Comparison of ENCODE assay signal across 13 cellular contexts in the genomic region with DNA sequence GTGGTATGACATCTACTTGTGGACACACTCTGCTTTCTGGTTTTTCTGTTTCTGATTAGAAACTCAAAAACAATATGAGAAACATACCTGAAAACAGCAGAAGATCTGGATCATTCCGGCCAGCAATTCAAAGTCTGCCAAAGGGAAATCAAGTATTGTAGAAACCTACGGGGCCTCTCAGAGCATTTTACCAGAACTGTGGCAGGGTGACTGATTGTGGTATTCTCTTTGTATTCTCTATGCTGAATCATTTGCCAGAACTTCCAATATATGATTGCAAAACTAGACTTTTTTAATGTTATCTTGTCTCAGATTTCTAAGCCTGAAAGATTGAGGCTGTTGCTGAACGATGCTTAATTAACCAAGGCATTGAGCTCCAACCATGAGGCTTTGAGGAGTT. TPM values are rescaled to one million over a fixed set of nuclear protein-coding genes. Genes with fewer than 3 reads are reported as not detected.
DNase-seq lines count a peak whose midpoint lies in the region; ATAC-seq and FAIRE-seq lines count a peak whose summit lies in the region.
"Had no signal": no experiment of that assay in that cellular context is flagged by ENCODE, and none has a peak within 500 bp of the region (broad histone marks: within the 10 kb centered on the region; RNA-seq: fewer than 3 reads in every experiment).

No MANE protein-coding gene starts in this region.

- peaks cover 1% of the 10 kb centered on the region for H3K36me3 Mint-ChIP-seq in activated CD4-positive, alpha-beta memory T cell treated with anti-CD3 and anti-CD28 coated beads for 36 hours
- no peaks in the 10 kb centered on the region for H3K36me3 Mint-ChIP-seq in activated CD4-positive, alpha-beta memory T cell treated with anti-CD3 and anti-CD28 coated beads, Interleukin-2, amount 10 ng/mL, durations not matched to agents 7 days and 5 days (ENCODE audit: low read depth)
- H3K36me3 Mint-ChIP-seq in activated naive CD4-positive, alpha-beta T cell treated with anti-CD3 and anti-CD28 coated beads, Interleukin-2, amount 50 U/mL, for 72 hours, result peaks cover 0 to 15% of the 10 kb centered on the region in 2 donors
- H3K36me3 Mint-ChIP-seq in activated T-helper 17 cell treated with anti-CD3 and anti-CD28 coated beads, Interleukin-2, amount 50 U/mL, for 72 hours (ENCODE audit: low read depth), result no peaks in the 10 kb centered on the region
- H3K36me3 Mint-ChIP-seq: CD4-positive, CD25-positive, alpha-beta regulatory T cell had no signal

- no peak for DNase-seq in activated CD4-positive, alpha-beta memory T cell treated with anti-CD3 and anti-CD28 coated beads for 36 hours
- no peak for DNase-seq in activated CD4-positive, alpha-beta memory T cell treated with anti-CD3 and anti-CD28 coated beads, Interleukin-2, amount 10 ng/mL, durations not matched to agents 7 days and 5 days
- DNase-seq in activated naive CD4-positive, alpha-beta T cell treated with anti-CD3 and anti-CD28 coated beads, Interleukin-2, amount 50 U/mL, for 72 hours (ENCODE audit: low spot score in 2 of 2), result no peak
- no peak for DNase-seq in activated naive CD4-positive, alpha-beta T cell treated with anti-CD3 and anti-CD28 coated beads, Interleukin-2, amount 50 U/mL, for 16 hours
- no peak for DNase-seq in stimulated activated naive CD8-positive, alpha-beta T cell treated with anti-CD3 and anti-CD28 coated beads, Interleukin-15, amount 100 ng/mL, for 72 hours
- no peak for DNase-seq in urothelium cell line (ENCODE audit: low spot score)
- DNase-seq: ACHN; CD4-positive, CD25-positive, alpha-beta regulatory T cell; DMS53; H7 had no signal

- H3K27ac Mint-ChIP-seq in activated CD4-positive, alpha-beta memory T cell treated with anti-CD3 and anti-CD28 coated beads for 36 hours, result peak overlapping the region; percentile 5
- H3K27ac Mint-ChIP-seq in activated CD4-positive, alpha-beta memory T cell treated with anti-CD3 and anti-CD28 coated beads, Interleukin-2, amount 10 ng/mL, durations not matched to agents 7 days and 5 days, result no peak overlapping the region
- no peak overlapping the region for H3K27ac Mint-ChIP-seq in activated naive CD4-positive, alpha-beta T cell treated with anti-CD3 and anti-CD28 coated beads, Interleukin-2, amount 50 U/mL, for 72 hours
- no peak overlapping the region for H3K27ac Mint-ChIP-seq in activated T-helper 17 cell treated with anti-CD3 and anti-CD28 coated beads, Interleukin-2, amount 50 U/mL, for 72 hours
- no peak overlapping the region for H3K27ac Mint-ChIP-seq in stimulated activated naive CD8-positive, alpha-beta T cell treated with anti-CD3 and anti-CD28 coated beads, Interleukin-15, amount 100 ng/mL, for 72 hours
- H3K27ac Mint-ChIP-seq: CD4-positive, CD25-positive, alpha-beta regulatory T cell; GM23338 had no signal

- no peak overlapping the region for H3K4me3 Mint-ChIP-seq in activated CD4-positive, alpha-beta memory T cell treated with anti-CD3 and anti-CD28 coated beads for 36 hours
- no peak overlapping the region for H3K4me3 Mint-ChIP-seq in activated CD4-positive, alpha-beta memory T cell treated with anti-CD3 and anti-CD28 coated beads, Interleukin-2, amount 10 ng/mL, durations not matched to agents 7 days and 5 days
- H3K4me3 Mint-ChIP-seq in activated T-helper 17 cell treated with anti-CD3 and anti-CD28 coated beads, Interleukin-2, amount 50 U/mL, for 72 hours, result peak overlapping the region; percentile 22
- no peak overlapping the region for H3K4me3 Mint-ChIP-seq in stimulated activated naive CD8-positive, alpha-beta T cell treated with anti-CD3 and anti-CD28 coated beads, Interleukin-15, amount 100 ng/mL, for 72 hours
- H3K4me3 Mint-ChIP-seq: CD4-positive, CD25-positive, alpha-beta regulatory T cell; GM23338 had no signal

- no peaks in the 10 kb centered on the region for H3K9me3 Mint-ChIP-seq in activated CD4-positive, alpha-beta memory T cell treated with anti-CD3 and anti-CD28 coated beads for 36 hours
- no peaks in the 10 kb centered on the region for H3K9me3 Mint-ChIP-seq in activated CD4-positive, alpha-beta memory T cell treated with anti-CD3 and anti-CD28 coated beads, Interleukin-2, amount 10 ng/mL, durations not matched to agents 7 days and 5 days
- H3K9me3 Mint-ChIP-seq in activated naive CD4-positive, alpha-beta T cell treated with anti-CD3 and anti-CD28 coated beads, Interleukin-2, amount 50 U/mL, for 72 hours, result no peaks in the 10 kb centered on the region
- peaks cover 3% of the 10 kb centered on the region for H3K9me3 Mint-ChIP-seq in activated T-helper 17 cell treated with anti-CD3 and anti-CD28 coated beads, Interleukin-2, amount 50 U/mL, for 72 hours
- peaks cover 6 to 8% of the 10 kb centered on the region in 2 donors for H3K9me3 Mint-ChIP-seq in stimulated activated naive CD8-positive, alpha-beta T cell treated with anti-CD3 and anti-CD28 coated beads, Interleukin-15, amount 100 ng/mL, for 72 hours
- H3K9me3 Mint-ChIP-seq: GM23338 had no signal

- CTCF ChIA-PET in activated CD4-positive, alpha-beta memory T cell treated with anti-CD3 and anti-CD28 coated beads for 36 hours (lab: Charles Lee), result no interaction called here
- CTCF ChIA-PET in activated CD4-positive, alpha-beta memory T cell treated with anti-CD3 and anti-CD28 coated beads, Interleukin-2, amount 10 ng/mL, durations not matched to agents 7 days and 5 days (lab: Charles Lee), result interaction anchor here (1.7 kb wide), 1 partner anchor 34 kb away, joined by 4 read pairs; no protein-coding TSS in a partner anchor

- H3K27me3 Mint-ChIP-seq in activated CD4-positive, alpha-beta memory T cell treated with anti-CD3 and anti-CD28 coated beads for 36 hours, result peaks cover 7% of the 10 kb centered on the region
- peaks cover 4% of the 10 kb centered on the region for H3K27me3 Mint-ChIP-seq in activated CD4-positive, alpha-beta memory T cell treated with anti-CD3 and anti-CD28 coated beads, Interleukin-2, amount 10 ng/mL, durations not matched to agents 7 days and 5 days
- no peaks in the 10 kb centered on the region for H3K27me3 Mint-ChIP-seq in activated T-helper 17 cell treated with anti-CD3 and anti-CD28 coated beads, Interleukin-2, amount 50 U/mL, for 72 hours
- H3K27me3 Mint-ChIP-seq in stimulated activated naive CD8-positive, alpha-beta T cell treated with anti-CD3 and anti-CD28 coated beads, Interleukin-15, amount 100 ng/mL, for 72 hours, result no peaks in the 10 kb centered on the region
- H3K27me3 Mint-ChIP-seq: CD4-positive, CD25-positive, alpha-beta regulatory T cell had no signal

- H3K4me1 Mint-ChIP-seq in activated CD4-positive, alpha-beta memory T cell treated with anti-CD3 and anti-CD28 coated beads for 36 hours (ENCODE audit: low read depth), result peaks cover 11% of the 10 kb centered on the region
- H3K4me1 Mint-ChIP-seq in activated CD4-positive, alpha-beta memory T cell treated with anti-CD3 and anti-CD28 coated beads, Interleukin-2, amount 10 ng/mL, durations not matched to agents 7 days and 5 days, result peaks cover 21% of the 10 kb centered on the region
- no peaks in the 10 kb centered on the region for H3K4me1 Mint-ChIP-seq in activated T-helper 17 cell treated with anti-CD3 and anti-CD28 coated beads, Interleukin-2, amount 50 U/mL, for 72 hours
- peaks cover 42% of the 10 kb centered on the region for H3K4me1 Mint-ChIP-seq in stimulated activated naive CD8-positive, alpha-beta T cell treated with anti-CD3 and anti-CD28 coated beads, Interleukin-15, amount 100 ng/mL, for 72 hours
- H3K4me1 Mint-ChIP-seq: GM23338 had no signal

- no peak for FAIRE-seq in urothelium cell line (lab: Jason Lieb, UNC)

- POLR2A ChIA-PET in activated CD4-positive, alpha-beta memory T cell treated with anti-CD3 and anti-CD28 coated beads for 36 hours (lab: Charles Lee), result no interaction called here
- POLR2A ChIA-PET in activated CD4-positive, alpha-beta memory T cell treated with anti-CD3 and anti-CD28 coated beads, Interleukin-2, amount 10 ng/mL, durations not matched to agents 7 days and 5 days (lab: Charles Lee), result interaction anchor here (1.1 kb wide), 1 partner anchor 29 kb away, joined by 3 read pairs; no protein-coding TSS in a partner anchor

- ATAC-seq in activated naive CD4-positive, alpha-beta T cell treated with anti-CD3 and anti-CD28 coated beads, Interleukin-2, amount 50 U/mL, for 72 hours, result peak; percentile 57 to 67
- ATAC-seq in activated T-helper 17 cell treated with anti-CD3 and anti-CD28 coated beads, Interleukin-2, amount 50 U/mL, for 72 hours (replicated peaks), result peak; percentile 76
- peak; percentile 67 for ATAC-seq in stimulated activated naive CD8-positive, alpha-beta T cell treated with anti-CD3 and anti-CD28 coated beads, Interleukin-15, amount 100 ng/mL, for 72 hours
- ATAC-seq: GM23338 had no signal

- intact Hi-C loops in activated CD4-positive, alpha-beta memory T cell treated with anti-CD3 and anti-CD28 coated beads for 36 hours (cut with micrococcal nuclease), result no loop called here

RNA-seq across cellular contexts. Expression of a gene that starts 5.9 kb away (rescaled TPM):
- total RNA-seq in activated CD4-positive, alpha-beta memory T cell treated with anti-CD3 and anti-CD28 coated beads for 36 hours, result 1,000 to 10,000 TPM; 2,258 to 2,294 TPM
- total RNA-seq in activated CD4-positive, alpha-beta memory T cell treated with anti-CD3 and anti-CD28 coated beads, Interleukin-2, amount 10 ng/mL, durations not matched to agents 7 days and 5 days, result 100 to 1,000 TPM; 682 to 685 TPM
- 1,000 to 10,000 TPM; 1,692 to 2,337 TPM for total RNA-seq in activated naive CD4-positive, alpha-beta T cell treated with anti-CD3 and anti-CD28 coated beads, Interleukin-2, amount 50 U/mL, for 72 hours
- 1,000 to 10,000 TPM; 1,048 to 1,422 TPM for total RNA-seq in activated T-helper 17 cell treated with anti-CD3 and anti-CD28 coated beads, Interleukin-2, amount 50 U/mL, for 72 hours
- total RNA-seq: A172; CD4-positive, CD25-positive, alpha-beta regulatory T cell; GM23338; H7 had no signal

RNA-seq across cellular contexts. Expression of a gene that starts 30.4 kb away (rescaled TPM):
- total RNA-seq in activated CD4-positive, alpha-beta memory T cell treated with anti-CD3 and anti-CD28 coated beads for 36 hours, result 10 to 100 TPM; 65.6 to 67.9 TPM
- total RNA-seq in activated CD4-positive, alpha-beta memory T cell treated with anti-CD3 and anti-CD28 coated beads, Interleukin-2, amount 10 ng/mL, durations not matched to agents 7 days and 5 days, result 10 to 100 TPM; 10.7 to 11.0 TPM
- 10 to 100 TPM; 17.0 to 47.6 TPM for total RNA-seq in activated naive CD4-positive, alpha-beta T cell treated with anti-CD3 and anti-CD28 coated beads, Interleukin-2, amount 50 U/mL, for 72 hours
- total RNA-seq in activated T-helper 17 cell treated with anti-CD3 and anti-CD28 coated beads, Interleukin-2, amount 50 U/mL, for 72 hours, result 1 to 10 TPM; 3.7 to 6.5 TPM
- total RNA-seq: A172, GM23338, H7 had no signal
